19 cellular contexts compared by ENCODE assay signal in genomic region chr2:43346619-43347018, GRCh38.
DNase-seq lines count a peak whose midpoint lies in the region; ATAC-seq and TF ChIP-seq lines count a peak whose summit lies in the region.
"Had no signal": no experiment of that assay in that cellular context is flagged by ENCODE, and none has a peak within 500 bp of the region (broad histone marks: within the 10 kb centered on the region; RNA-seq: fewer than 3 reads in every experiment).

No MANE protein-coding gene starts in this region.

- no peaks in the 10 kb centered on the region for H3K27me3 ChIP-seq in rectal smooth muscle tissue (ENCODE audit: control insufficient read depth, insufficient read depth, low read length)

- peak; percentile 2 for DNase-seq in SHP77 treated with DMSO at 0.1 percent for 48 hours (lab: John Stamatoyannopoulos, UW)
- DNase-seq in kidney tubule cell (ENCODE audit: low spot score) = peak; percentile 39
- no peak for DNase-seq in activated CD4-positive, alpha-beta T cell treated with anti-CD3 and anti-CD28 coated beads for 1 hour
- no peak for DNase-seq in KBM-7
- no peak for DNase-seq in sciatic nerve (ENCODE audit: low spot score)
- DNase-seq in DMS79 (lab: John Stamatoyannopoulos, UW) = no peak
- DNase-seq: CD8-positive, alpha-beta T cell; central memory CD4-positive, alpha-beta T cell; DND-41; effector memory CD8-positive, alpha-beta T cell; H9; MM.1S; naive thymus-derived CD4-positive, alpha-beta T cell; NCI-H1694 treated with DMSO at 0.1 percent for 48 hours; NCI-H526; stimulated activated CD4-positive, alpha-beta T cell treated with anti-CD3 and anti-CD28 coated beads, Interleukin-15, amount 100 ng/mL, for 24 hours; stimulated activated naive CD4-positive, alpha-beta T cell treated with Interleukin-2 at 50 U/mL for 16 hours had no signal

- in situ Hi-C loops in KBM-7 (cut with MboI; ENCODE audit: low pct_unique_long_range_greater_than_20kb, low sequenced_read_pairs) = no loop called here

- H3K36me3 ChIP-seq in HEK293 (ENCODE audit: control insufficient read depth in 2 of 2, insufficient read depth in 1 of 2, low read length in 2 of 2) (no peaks in the 10 kb centered on the region), rectal smooth muscle tissue (ENCODE audit: control insufficient read depth, insufficient read depth, low read length) (no peaks in the 10 kb centered on the region)

- intact Hi-C loops in sciatic nerve (cut with DNase I) = no loop called here

- H3K4me1 ChIP-seq in HEK293 (ENCODE audit: control insufficient read depth, insufficient read depth, low read length) (peaks cover 53% of the 10 kb centered on the region), rectal smooth muscle tissue (ENCODE audit: control insufficient read depth, insufficient read depth, low read length) (peaks cover 84% of the 10 kb centered on the region)

- no peak overlapping the region for H3K9ac ChIP-seq in rectal smooth muscle tissue (ENCODE audit: low read length)

- CTCF ChIA-PET in HEK293 (lab: Yijun Ruan, JAX) = interaction anchor here (1.0 kb wide), 1 partner anchor 11 kb away, joined by 3 read pairs; no protein-coding TSS in a partner anchor

- H3K9me3 ChIP-seq in HEK293 (ENCODE audit: control insufficient read depth, insufficient read depth, low read depth, low read length) = no peaks in the 10 kb centered on the region

- ATAC-seq in sciatic nerve = no peak
- ATAC-seq: CD8-positive, alpha-beta T cell; effector memory CD8-positive, alpha-beta T cell; naive thymus-derived CD4-positive, alpha-beta T cell had no signal

- no peak for TF ChIP-seq CTCF in HEK293 (tag by site-specific recombination; IDR thresholded peaks at IDR 0.05)

- POLR2A ChIA-PET in HEK293 (lab: Yijun Ruan, JAX) = no interaction called here

- H3K27ac ChIP-seq in HEK293 (ENCODE audit: extremely low read depth, low read depth, low read length) (0 out of 2 replicates have a peak overlapping the region, but pooled peaks have one; percentile 25), rectal smooth muscle tissue (ENCODE audit: low read depth, low read length) (peak overlapping the region; percentile 89)

- no peak overlapping the region for H3K4me3 ChIP-seq in HEK293 (ENCODE audit: low read depth, low read length)
- no peak overlapping the region for H3K4me3 ChIP-seq in rectal smooth muscle tissue (ENCODE audit: low read length)

TF ChIP-seq in HEK293, 187 proteins besides CTCF, POLR2A, EP300 and RAD21:
- TF ChIP-seq, protein P1, sequence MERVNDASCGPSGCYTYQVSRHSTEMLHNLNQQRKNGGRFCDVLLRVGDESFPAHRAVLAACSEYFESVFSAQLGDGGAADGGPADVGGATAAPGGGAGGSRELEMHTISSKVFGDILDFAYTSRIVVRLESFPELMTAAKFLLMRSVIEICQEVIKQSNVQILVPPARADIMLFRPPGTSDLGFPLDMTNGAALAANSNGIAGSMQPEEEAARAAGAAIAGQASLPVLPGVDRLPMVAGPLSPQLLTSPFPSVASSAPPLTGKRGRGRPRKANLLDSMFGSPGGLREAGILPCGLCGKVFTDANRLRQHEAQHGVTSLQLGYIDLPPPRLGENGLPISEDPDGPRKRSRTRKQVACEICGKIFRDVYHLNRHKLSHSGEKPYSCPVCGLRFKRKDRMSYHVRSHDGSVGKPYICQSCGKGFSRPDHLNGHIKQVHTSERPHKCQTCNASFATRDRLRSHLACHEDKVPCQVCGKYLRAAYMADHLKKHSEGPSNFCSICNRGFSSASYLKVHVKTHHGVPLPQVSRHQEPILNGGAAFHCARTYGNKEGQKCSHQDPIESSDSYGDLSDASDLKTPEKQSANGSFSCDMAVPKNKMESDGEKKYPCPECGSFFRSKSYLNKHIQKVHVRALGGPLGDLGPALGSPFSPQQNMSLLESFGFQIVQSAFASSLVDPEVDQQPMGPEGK (tag by site-specific recombination; IDR thresholded peaks at IDR 0.05) = no peak
- TF ChIP-seq ZNF658 (tag by site-specific recombination; IDR thresholded peaks at IDR 0.05) (no peak), ZBTB17 (tag by site-specific recombination; IDR thresholded peaks at IDR 0.05) (peak; percentile 26; the same call in 1 of the 2 replicates), ZNF157 (tag by site-specific recombination; IDR thresholded peaks at IDR 0.05) (no peak), TCF7L2 (IDR thresholded peaks at IDR 0.05; ENCODE audit: borderline replicate concordance, low read depth, low read length) (no peak), ZNF624 (tag by site-specific recombination; IDR thresholded peaks at IDR 0.05) (no peak), SCRT2 (tag by site-specific recombination; IDR thresholded peaks at IDR 0.05) (0 out of 2 replicates have a peak, but pooled peaks have one; percentile 32), ZBTB44 (tag by site-specific recombination; IDR thresholded peaks at IDR 0.05) (no peak), ZSCAN5A (tag by site-specific recombination; IDR thresholded peaks at IDR 0.05) (no peak), ZNF514 (tag by site-specific recombination; IDR thresholded peaks at IDR 0.05) (no peak), HOXA7 (CRISPR knock-in tag; IDR thresholded peaks at IDR 0.05; ENCODE audit: borderline replicate concordance) (no peak), ZNF354C (tag by site-specific recombination; IDR thresholded peaks at IDR 0.05; ENCODE audit: borderline replicate concordance, low read depth) (no peak), YY2 (tag by site-specific recombination; IDR thresholded peaks at IDR 0.05) (no peak), PRDM1 (tag by site-specific recombination; IDR thresholded peaks at IDR 0.05) (no peak)
- TF ChIP-seq, protein P2, sequence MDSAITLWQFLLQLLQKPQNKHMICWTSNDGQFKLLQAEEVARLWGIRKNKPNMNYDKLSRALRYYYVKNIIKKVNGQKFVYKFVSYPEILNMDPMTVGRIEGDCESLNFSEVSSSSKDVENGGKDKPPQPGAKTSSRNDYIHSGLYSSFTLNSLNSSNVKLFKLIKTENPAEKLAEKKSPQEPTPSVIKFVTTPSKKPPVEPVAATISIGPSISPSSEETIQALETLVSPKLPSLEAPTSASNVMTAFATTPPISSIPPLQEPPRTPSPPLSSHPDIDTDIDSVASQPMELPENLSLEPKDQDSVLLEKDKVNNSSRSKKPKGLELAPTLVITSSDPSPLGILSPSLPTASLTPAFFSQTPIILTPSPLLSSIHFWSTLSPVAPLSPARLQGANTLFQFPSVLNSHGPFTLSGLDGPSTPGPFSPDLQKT (IDR thresholded peaks at IDR 0.05; ENCODE audit: borderline replicate concordance, low read depth, low read length) = no peak

Comparison
In these comparisons a context has a peak if more than half of its experiments do, and no peak if none do; other contexts are left out.
1. DNase-seq: peak in SHP77 treated with DMSO at 0.1 percent for 48 hours (single experiment) and kidney tubule cell (single experiment); none in activated CD4-positive, alpha-beta T cell treated with anti-CD3 and anti-CD28 coated beads for 1 hour (single experiment), KBM-7 (single experiment), sciatic nerve (single experiment) and DMS79 (single experiment).